ENCODE assay signal across 1 cellular context in the genomic region with DNA sequence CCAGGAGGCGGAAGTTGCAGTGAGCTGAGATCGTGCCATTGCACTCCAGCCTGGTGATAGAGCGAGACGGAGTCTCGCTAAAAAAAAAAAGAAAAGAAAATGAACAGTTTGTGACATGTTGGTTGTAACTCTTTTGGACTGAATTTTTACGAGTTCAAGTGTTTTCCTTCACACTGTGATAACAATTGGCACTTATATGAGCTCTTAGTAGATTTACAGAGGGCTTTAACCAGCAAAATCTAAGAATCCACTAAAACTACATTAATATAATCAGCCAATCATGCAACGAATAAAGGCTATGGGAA.
TF ChIP-seq lines count a peak whose summit lies in the region.

No MANE protein-coding gene starts in this region.

TF ChIP-seq in HEK293T, 16 proteins besides CTCF, POLR2A, EP300 and RAD21 (continued from another document):
- TF ChIP-seq ZNF384 (IDR thresholded peaks at IDR 0.05), result peak; percentile 59; the same call in 1 of the 2 replicates
